27 cellular contexts compared by ENCODE assay signal in genomic region chr13:88592105-88592504, GRCh38.
"Had no signal": no experiment of that assay in that cellular context is flagged by ENCODE, and none has a peak within 500 bp of the region (broad histone marks: within the 10 kb centered on the region; RNA-seq: fewer than 3 reads in every experiment).

No MANE protein-coding gene starts in this region.

- H2AFZ ChIP-seq: hepatocyte, parathyroid adenoma had no signal

- H3K9me3 ChIP-seq: colonic mucosa, gastrocnemius medialis, right lobe of liver had no signal

- DNase-seq: colonic mucosa; effector CD8-positive, alpha-beta T cell; endodermal cell; erythroblast; gastrocnemius medialis; head of caudate nucleus; kidney glomerular epithelial cell; left colon; left ventricle myocardium superior; lower lobe of right lung; mucosa of descending colon; naive B cell; right lobe of liver; stimulated activated CD4-positive, alpha-beta T cell treated with anti-CD3 and anti-CD28 coated beads, Interleukin-12 subunit alpha, Interleukin-12 subunit beta, amount 100 ng/mL, for 4 hours; stimulated activated CD4-positive, alpha-beta T cell treated with anti-CD3 and anti-CD28 coated beads, Interleukin-1b, Interleukin-23, amount 100 ng/mL, for 48 hours; stimulated activated CD4-positive, alpha-beta T cell treated with anti-CD3 and anti-CD28 coated beads, Interleukin-4, amount 100 ng/mL, for 1 hour; stimulated activated CD8-positive, alpha-beta memory T cell treated with anti-CD3 and anti-CD28 coated beads, Interleukin-4, amount 100 ng/mL, for 48 hours; stimulated activated naive CD4-positive, alpha-beta T cell; stimulated activated naive CD8-positive, alpha-beta T cell treated with anti-CD3 and anti-CD28 coated beads, Interleukin-15, amount 100 ng/mL, for 72 hours; transverse colon; upper lobe of right lung had no signal

- H3K27me3 ChIP-seq: colonic mucosa, gastrocnemius medialis, hepatocyte, right lobe of liver, suprapubic skin, transverse colon, upper lobe of right lung, vagina had no signal

- H3K4me2 ChIP-seq: hepatocyte, smooth muscle cell had no signal

- ATAC-seq: gastrocnemius medialis; left colon; left ventricle myocardium superior; lower lobe of right lung; mucosa of descending colon; natural killer cell treated with Interleukin-12 subunit alpha and Interleukin-12 subunit beta and Interleukin-15 and Interleukin-18, amount 100 ng/mL, for 72 hours; right lobe of liver; stimulated activated naive CD8-positive, alpha-beta T cell treated with anti-CD3 and anti-CD28 coated beads, Interleukin-15, amount 100 ng/mL, for 72 hours; upper lobe of right lung had no signal

- H3K9ac ChIP-seq: parathyroid adenoma had no signal

- H3K4me1 ChIP-seq: colonic mucosa, gastrocnemius medialis, lower lobe of right lung, parathyroid adenoma, right lobe of liver, suprapubic skin, transverse colon, upper lobe of right lung, vagina had no signal

- H3K4me3 ChIP-seq: colonic mucosa, gastrocnemius medialis, hepatocyte, lower lobe of right lung, mucosa of descending colon, right lobe of liver, smooth muscle cell, suprapubic skin, transverse colon, upper lobe of right lung, vagina had no signal

- H3K27ac ChIP-seq: colonic mucosa, gastrocnemius medialis, hepatocyte, lower lobe of right lung, parathyroid adenoma, right lobe of liver, suprapubic skin, transverse colon, upper lobe of right lung, vagina had no signal

- H3K36me3 ChIP-seq: colonic mucosa, gastrocnemius medialis, lower lobe of right lung, right lobe of liver, suprapubic skin, transverse colon, upper lobe of right lung, vagina had no signal
